ENCODE assay signal across 25 cellular contexts in genomic region chr1:167252986-167253385, GRCh38. TPM values are rescaled to one million over a fixed set of nuclear protein-coding genes. Genes with fewer than 3 reads are reported as not detected.
DNase-seq lines count a peak whose midpoint lies in the region; ATAC-seq, FAIRE-seq and TF ChIP-seq lines count a peak whose summit lies in the region.
"Had no signal": no experiment of that assay in that cellular context is flagged by ENCODE, and none has a peak within 500 bp of the region (broad histone marks: within the 10 kb centered on the region; RNA-seq: fewer than 3 reads in every experiment).

No MANE protein-coding gene starts in this region.

- H3K27ac Mint-ChIP-seq in stimulated activated naive B cell treated with anti-CD40 and anti-IgM and Interleukin-4, amounts not matched to agents 10 μg/mL and 1 μg/mL and 100 μg/mL, for 72 hours, result no peak overlapping the region
- H3K27ac Mint-ChIP-seq: CD4-positive, alpha-beta memory T cell; IgD-negative memory B cell had no signal

- TF ChIP-seq POLR2A in GM12892 (IDR thresholded peaks at IDR 0.05; ENCODE audit: low read depth, low read length), result no peak
- no peak for TF ChIP-seq POLR2A in GM12878 (IDR thresholded peaks at IDR 0.05; ENCODE audit: low read depth, low read length)

- no peaks in the 10 kb centered on the region for H3F3A ChIP-seq in GM23248 (ENCODE audit: insufficient read depth)

- no TSS peak for BruUV-seq in GM12878 (replicated peaks; lab: Mats Ljungman, UMichigan)

- H3K79me2 ChIP-seq in KMS-11 (ENCODE audit: insufficient read depth, low read depth), result peaks cover 26% of the 10 kb centered on the region
- peaks cover 30% of the 10 kb centered on the region for H3K79me2 ChIP-seq in GM12878 (ENCODE audit: control insufficient read depth, insufficient read depth, low read length)
- peaks cover 80% of the 10 kb centered on the region for H3K79me2 ChIP-seq in GM23248 (ENCODE audit: insufficient read depth)

- intact Hi-C loops in GM12878 (cut with micrococcal nuclease; ENCODE audit: unreplicated experiment), result no loop called here

- no peaks in the 10 kb centered on the region for H3K9me2 ChIP-seq in GM23248 (ENCODE audit: insufficient read depth)

- TF ChIP-seq CTCF in KMS-11 (conservative IDR thresholded peaks at IDR 0.05; ENCODE audit: low read depth, low read length) (no peak), GM12878 (IDR thresholded peaks at IDR 0.05 in 2 of 3, conservative IDR thresholded peaks at IDR 0.05 in 1 of 3; ENCODE audit: control insufficient read depth in 2 of 3, extremely low read depth in 1 of 3, insufficient read depth in 1 of 3, low read depth in 3 of 3, low read length in 3 of 3) (no peak)

- H3K4me2 ChIP-seq in KMS-11, result peak overlapping the region; percentile 30
- peak overlapping the region; percentile 18; the same call in 1 of the 2 replicates for H3K4me2 ChIP-seq in GM12878 (ENCODE audit: control insufficient read depth, insufficient read depth)
- no peak overlapping the region for H3K4me2 ChIP-seq in GM23248 (ENCODE audit: unreplicated experiment)

- FAIRE-seq in GM12892 (lab: Jason Lieb, UNC), result peak; percentile 21
- no peak for FAIRE-seq in GM12878 (lab: Jason Lieb, UNC)

- POLR2A ChIA-PET in GM12878 (lab: Charles Lee), result interaction anchor here (1.0 to 1.1 kb wide), 2 partner anchors 8 to 76 kb away, joined by 3 to 4 read pairs; no protein-coding TSS in a partner anchor

- no peak overlapping the region for H3K4me3 ChIP-seq in KMS-11 (IDR thresholded peaks at IDR 0.05; ENCODE audit: insufficient read depth, low read depth, low read length)
- no peak overlapping the region for H3K4me3 ChIP-seq in GM12878
- no peak overlapping the region for H3K4me3 ChIP-seq in GM23248
- H3K4me3 ChIP-seq: BLaER1 treated with 17β-estradiol and CSF1 and Interleukin-3, amounts not matched to agents 10 nM and 100 nM; Peyer's patch had no signal

- ATAC-seq in GM12878, result peak; percentile 68
- peak; percentile 16 to 22 for ATAC-seq in stimulated activated naive B cell treated with anti-CD40 and anti-IgM and Interleukin-4, amounts not matched to agents 10 μg/mL and 1 μg/mL and 100 μg/mL, for 72 hours (replicated peaks)
- no peak for ATAC-seq in GM18909 (IDR thresholded peaks at IDR 0.05; ENCODE audit: poor library complexity, unreplicated experiment)
- ATAC-seq in stimulated activated naive CD8-positive, alpha-beta T cell treated with anti-CD3 and anti-CD28 coated beads, Interleukin-15, Interleukin-2, amounts not matched to agents 100 U/mL and 50 U/mL, for 24 hours, result no peak
- ATAC-seq: HCT116 had no signal

- no peak for TF ChIP-seq EP300 in GM12878 (IDR thresholded peaks at IDR 0.05; ENCODE audit: borderline replicate concordance in 1 of 2, control insufficient read depth in 1 of 2, low read depth in 2 of 2, low read length in 2 of 2)

- H3K4me1 ChIP-seq in KMS-11 (ENCODE audit: low read depth, poor library complexity, severe bottlenecking) (peaks cover 24% of the 10 kb centered on the region), GM12878 (ENCODE audit: control insufficient read depth, insufficient read depth, low read length) (peaks cover 18% of the 10 kb centered on the region), GM23248 (ENCODE audit: insufficient read depth) (no peaks in the 10 kb centered on the region)
- H3K4me1 ChIP-seq: Peyer's patch had no signal

- peaks cover 0 to 11% of the 10 kb centered on the region in 2 donors for H3K36me3 Mint-ChIP-seq in stimulated activated naive B cell treated with anti-CD40 and anti-IgM and Interleukin-4, amounts not matched to agents 10 μg/mL and 1 μg/mL and 100 μg/mL, for 72 hours
- H3K36me3 Mint-ChIP-seq: CD4-positive, alpha-beta memory T cell; IgD-negative memory B cell had no signal

- H3K27ac ChIP-seq in KMS-11, result peak overlapping the region; percentile 3; the same call in 1 of the 2 replicates
- H3K27ac ChIP-seq in GM12878 (ENCODE audit: control insufficient read depth, insufficient read depth), result no peak overlapping the region
- H3K27ac ChIP-seq in GM23248, result no peak overlapping the region
- H3K27ac ChIP-seq: BLaER1 treated with 17β-estradiol and CSF1 and Interleukin-3, amounts not matched to agents 10 nM and 100 nM; HL-60; Peyer's patch had no signal

- H3K36me3 ChIP-seq in KMS-11 (ENCODE audit: insufficient read depth), result no peaks in the 10 kb centered on the region
- H3K36me3 ChIP-seq in GM12878 (ENCODE audit: control insufficient read depth in 2 of 2, insufficient read depth in 2 of 2, low read length in 1 of 2), result no peaks in the 10 kb centered on the region
- no peaks in the 10 kb centered on the region for H3K36me3 ChIP-seq in GM23248 (ENCODE audit: low read depth)
- H3K36me3 ChIP-seq: Peyer's patch had no signal

- TF ChIP-seq RAD21 in GM12878 (IDR thresholded peaks at IDR 0.05; ENCODE audit: insufficient read depth, low read depth, low read length), result no peak

- H3K27me3 ChIP-seq in KMS-11 (ENCODE audit: insufficient read depth, low read depth) (no peaks in the 10 kb centered on the region), GM12878 (replicated peaks in 1 of 2; ENCODE audit: control insufficient read depth in 2 of 2, insufficient read depth in 2 of 2, low read length in 1 of 2) (no peaks in the 10 kb centered on the region), GM23248 (replicated peaks; ENCODE audit: insufficient read depth) (no peaks in the 10 kb centered on the region)
- H3K27me3 ChIP-seq: BLaER1 treated with 17β-estradiol and CSF1 and Interleukin-3, amounts not matched to agents 10 nM and 100 nM; Peyer's patch had no signal

- H4K20me1 ChIP-seq in KMS-11 (ENCODE audit: insufficient read depth), result no peaks in the 10 kb centered on the region
- no peaks in the 10 kb centered on the region for H4K20me1 ChIP-seq in GM12878 (ENCODE audit: control insufficient read depth, insufficient read depth)
- peaks cover 5% of the 10 kb centered on the region for H4K20me1 ChIP-seq in GM23248 (ENCODE audit: insufficient read depth)

- H3K9me3 Mint-ChIP-seq in stimulated activated naive B cell treated with anti-CD40 and anti-IgM and Interleukin-4, amounts not matched to agents 10 μg/mL and 1 μg/mL and 100 μg/mL, for 72 hours, result no peaks in the 10 kb centered on the region
- H3K9me3 Mint-ChIP-seq: CD4-positive, alpha-beta memory T cell; IgD-negative memory B cell had no signal

- RAD21 ChIA-PET in GM12878 (lab: Charles Lee; ENCODE audit: unreplicated experiment), result interaction anchor here (1.1 to 1.4 kb wide), 2 partner anchors 10 to 77 kb away, joined by 3 read pairs; no protein-coding TSS in a partner anchor

- CTCF ChIA-PET in GM12878 (lab: Yijun Ruan, JAX), result interaction anchor here (0.6 to 5.0 kb wide), 8 partner anchors 8 to 358 kb away, joined by 3 to 22 read pairs (median 4); partner anchors contain the start of gene POU2F1

- H3K9ac ChIP-seq in KMS-11 (no peak overlapping the region), GM12878 (ENCODE audit: control insufficient read depth, insufficient read depth, low read length) (no peak overlapping the region), GM23248 (no peak overlapping the region)
- H3K9ac ChIP-seq: BLaER1 treated with 17β-estradiol and CSF1 and Interleukin-3, amounts not matched to agents 10 nM and 100 nM had no signal

- SMC1A ChIA-PET in GM12878 (lab: Charles Lee; ENCODE audit: uncharacterized antibody, unreplicated experiment), result interaction anchor here (0.9 to 2.5 kb wide), 3 partner anchors 11 to 20 kb away, joined by 4 to 18 read pairs (median 4); no protein-coding TSS in a partner anchor

- no peaks in the 10 kb centered on the region for H3K9me3 ChIP-seq in GM12878 (replicated peaks; ENCODE audit: control insufficient read depth, insufficient read depth, low read length)
- H3K9me3 ChIP-seq in GM23248 (ENCODE audit: low read depth), result no peaks in the 10 kb centered on the region
- H3K9me3 ChIP-seq: BLaER1 treated with 17β-estradiol and CSF1 and Interleukin-3, amounts not matched to agents 10 nM and 100 nM; Caco-2; Peyer's patch had no signal

- no peaks in the 10 kb centered on the region for H3K27me3 Mint-ChIP-seq in stimulated activated naive B cell treated with anti-CD40 and anti-IgM and Interleukin-4, amounts not matched to agents 10 μg/mL and 1 μg/mL and 100 μg/mL, for 72 hours
- H3K27me3 Mint-ChIP-seq: CD4-positive, alpha-beta memory T cell; IgD-negative memory B cell had no signal

- no peak for DNase-seq in GM12892 (ENCODE audit: insufficient read length)
- no peak for DNase-seq in GM12878 (ENCODE audit: low read depth, low spot score)
- no peak for DNase-seq in stimulated activated naive B cell treated with anti-CD40 and anti-IgM and Interleukin-4, amounts not matched to agents 10 μg/mL and 1 μg/mL and 100 μg/mL, for 72 hours
- DNase-seq in GM23248, result no peak
- no peak for DNase-seq in stimulated activated naive CD8-positive, alpha-beta T cell treated with anti-CD3 and anti-CD28 coated beads, Interleukin-15, Interleukin-2, amounts not matched to agents 100 U/mL and 50 U/mL, for 24 hours
- DNase-seq: Caco-2; CD4-positive, alpha-beta memory T cell; DMS 273 treated with DMSO at 0.1 percent for 48 hours; DMS79; EL; GDM1; Karpas-422; NCI-H1105 treated with DMSO at 0.1 percent for 48 hours; NCI-H146; NCI-H1930; NCI-H526 treated with DMSO at 0.1 percent for 48 hours; Peyer's patch; SHP77 treated with DMSO at 0.1 percent for 48 hours; T-helper 1 cell had no signal

- H2AFZ ChIP-seq in KMS-11 (ENCODE audit: low read depth) (no peak overlapping the region), GM12878 (ENCODE audit: control insufficient read depth, low read depth, low read length) (no peak overlapping the region), GM23248 (no peak overlapping the region)

- H3K4me3 Mint-ChIP-seq in stimulated activated naive B cell treated with anti-CD40 and anti-IgM and Interleukin-4, amounts not matched to agents 10 μg/mL and 1 μg/mL and 100 μg/mL, for 72 hours, result no peak overlapping the region
- H3K4me3 Mint-ChIP-seq: CD4-positive, alpha-beta memory T cell; IgD-negative memory B cell had no signal

- in situ Hi-C loops in GM12878 (cut with MboI) (loop anchor here (5.0 kb wide), 1 partner anchor 49 kb away; no protein-coding TSS in a partner anchor), GM23248 (cut with MboI) (loop anchor here (25.0 kb wide), 1 partner anchor 284 kb away; no protein-coding TSS in a partner anchor)

- H3K4me1 Mint-ChIP-seq in stimulated activated naive B cell treated with anti-CD40 and anti-IgM and Interleukin-4, amounts not matched to agents 10 μg/mL and 1 μg/mL and 100 μg/mL, for 72 hours, result peaks cover 33 to 60% of the 10 kb centered on the region in 2 donors

RNA-seq across cellular contexts. Expression of gene POU2F1, which starts 32.3 kb away (rescaled TPM):
- polyA plus RNA-seq in GM12892 (2012; ENCODE audit: missing spikeins), result 8.3 TPM
- 130 and 140 TPM in 2 replicates for total RNA-seq in GM12878 (2013; cell fraction: nucleolus; rRNA removed)
- total RNA-seq in GM12878 (2014; rRNA removed) (10.1 and 10.2 TPM in 2 replicates), GM12878 (2014; rRNA removed; fragmentation: Illumina TruSeq; extraction: Trizol) (15.6 and 15.7 TPM in 2 replicates), GM12878 (2021) (21.1 and 21.7 TPM in 2 replicates)
- 3.8 TPM for polyA plus RNA-seq in GM12878 (2011; ENCODE audit: low read depth)
- polyA plus RNA-seq in GM12878 (2011; rRNA removed) (18.0 and 21.0 TPM in 2 replicates), GM12878 (2014; fragmentation: Illumina TruSeq; extraction: Trizol) (8.2 and 9.4 TPM in 2 replicates), GM12878 (2014; fragmentation: Nextera tagmentation; extraction: Ambion mirVana) (1 to 10 TPM; 2.5 to 4.6 TPM), GM12878 (2014; rRNA removed) (6.9 and 7.2 TPM in 2 replicates), GM12878 (2016; fragmentation: Nextera tagmentation; extraction: Ambion mirVana) (10 to 100 TPM; 14.9 to 20.0 TPM), GM23248 (2016; fragmentation: Nextera tagmentation; extraction: Ambion mirVana) (3.7 TPM in 2 replicates)
- 14.8 and 17.0 TPM in 2 replicates for polyA plus RNA-seq in GM12878 (2011; cell fraction: cytosol; rRNA removed)
- 34.7 and 37.1 TPM in 2 replicates for polyA plus RNA-seq in GM12878 (2011; cell fraction: nucleus; rRNA removed)
- polyA plus RNA-seq in GM12878 (2012), result 5.8 and 8.8 TPM in 2 replicates
- polyA minus RNA-seq in GM12878 (2011; rRNA and poly(A)+ RNA removed), result 65.6 and 68.2 TPM in 2 replicates
- polyA minus RNA-seq in GM12878 (2011; cell fraction: cytosol; rRNA and poly(A)+ RNA removed), result 7.9 and 8.9 TPM in 2 replicates
- polyA minus RNA-seq in GM12878 (2011; cell fraction: nucleus; rRNA and poly(A)+ RNA removed), result 30.2 and 46.4 TPM in 2 replicates
- 2.3 and 3.4 TPM in 2 replicates for total RNA-seq in GM23248 (2014; rRNA removed; shearing (Covaris generic))

Comparison
In these comparisons a context has a peak if more than half of its experiments do, and no peak if none do; other contexts are left out.
1. ATAC-seq: peak in GM12878 (single experiment) and stimulated activated naive B cell treated with anti-CD40 and anti-IgM and Interleukin-4, amounts not matched to agents 10 μg/mL and 1 μg/mL and 100 μg/mL, for 72 hours (2 of 2); none in GM18909 (single experiment) and stimulated activated naive CD8-positive, alpha-beta T cell treated with anti-CD3 and anti-CD28 coated beads, Interleukin-15, Interleukin-2, amounts not matched to agents 100 U/mL and 50 U/mL, for 24 hours (single experiment).